ENCODE assay signal across 8 cellular contexts in genomic region chr17:82985973-82986372, GRCh38.
DNase-seq lines count a peak whose midpoint lies in the region; ATAC-seq lines count a peak whose summit lies in the region.

No MANE protein-coding gene starts in this region.

- no peak for ATAC-seq in HG02840 (IDR thresholded peaks at IDR 0.05; ENCODE audit: low FRiP score, unreplicated experiment)
- ATAC-seq in HG03432 (IDR thresholded peaks at IDR 0.05; ENCODE audit: unreplicated experiment) = no peak

- peak; percentile 22 for DNase-seq in NCI-H69 (lab: John Stamatoyannopoulos, UW)
- DNase-seq in activated T-helper 1 cell treated with Interleukin-2 at 50 U/mL for 16 hours (ENCODE audit: low read depth) = peak; percentile 55
- DNase-seq in islet precursor cell = peak; percentile 94
- peak; percentile 28 to 46 for DNase-seq in stimulated activated CD8-positive, alpha-beta memory T cell treated with anti-CD3 and anti-CD28 coated beads, Interleukin-15, amount 100 ng/mL, for 48 hours (ENCODE audit: low read depth in 2 of 2)
- DNase-seq in NCI-H146 treated with DMSO at 0.1 percent for 48 hours (lab: John Stamatoyannopoulos, UW; ENCODE audit: unreplicated experiment) = no peak
- DNase-seq in inferior parietal cortex (ENCODE audit: extremely low spot score) = no peak

Comparison
In these comparisons a context has a peak if more than half of its experiments do, and no peak if none do; other contexts are left out.
1. DNase-seq: peak in NCI-H69 (single experiment), activated T-helper 1 cell treated with Interleukin-2 at 50 U/mL for 16 hours (single experiment), islet precursor cell (single experiment) and stimulated activated CD8-positive, alpha-beta memory T cell treated with anti-CD3 and anti-CD28 coated beads, Interleukin-15, amount 100 ng/mL, for 48 hours (2 of 2); none in NCI-H146 treated with DMSO at 0.1 percent for 48 hours (single experiment) and inferior parietal cortex (single experiment).